In the genomic region with DNA sequence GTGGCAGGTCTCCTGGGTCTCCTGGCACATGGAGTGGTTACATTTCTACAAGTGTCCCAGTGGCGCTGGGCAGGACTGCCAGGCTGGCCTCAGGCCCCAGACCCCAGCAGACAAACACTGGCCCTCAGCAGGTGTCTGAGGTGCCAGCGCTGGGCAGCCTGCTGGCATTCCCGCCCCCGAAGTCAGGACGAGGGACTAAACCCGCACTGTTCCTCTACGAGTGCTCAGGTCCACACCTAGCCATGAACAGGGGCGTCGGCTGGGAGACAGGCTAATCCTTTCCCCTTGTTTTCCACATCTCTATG, we compare ENCODE assay signal across 21 cellular contexts. TPM values are rescaled to one million over a fixed set of nuclear protein-coding genes. Genes with fewer than 3 reads are reported as not detected.
A peak's percentile ranks its signal among the peaks of the same experiment; 100 is the strongest.
DNase-seq lines count a peak whose midpoint lies in the region; ATAC-seq, FAIRE-seq and TF ChIP-seq lines count a peak whose summit lies in the region.
"Had no signal": no experiment of that assay in that cellular context is flagged by ENCODE, and none has a peak within 500 bp of the region (broad histone marks: within the 10 kb centered on the region; RNA-seq: fewer than 3 reads in every experiment).

No MANE protein-coding gene starts in this region.

- H3K4me1 ChIP-seq in OCI-LY1 (ENCODE audit: insufficient read depth, low read length, severe bottlenecking) (peaks cover 30% of the 10 kb centered on the region), kidney (ENCODE audit: control insufficient read depth in 1 of 2, insufficient read depth in 1 of 2, low read depth in 1 of 2, low read length in 2 of 2) (peaks cover 0 to 22% of the 10 kb centered on the region in 2 donors)

- no peaks in the 10 kb centered on the region for H3F3A ChIP-seq in OCI-LY1 (ENCODE audit: insufficient read depth, low read length)

- H3K4me2 ChIP-seq in OCI-LY1 (ENCODE audit: low read length) = no peak overlapping the region

- ATAC-seq in sciatic nerve (no peak), HG03378 (IDR thresholded peaks at IDR 0.05; ENCODE audit: unreplicated experiment) (no peak)
- ATAC-seq: heart left ventricle had no signal

- H3K9ac ChIP-seq in OCI-LY1 (ENCODE audit: low read length) (no peak overlapping the region), kidney (ENCODE audit: low read length in 2 of 2) (no peak overlapping the region)

- H3K9me2 ChIP-seq in OCI-LY1 (ENCODE audit: low read depth, low read length) = no peaks in the 10 kb centered on the region

- H3K79me2 ChIP-seq in OCI-LY1 (ENCODE audit: insufficient read depth, low read length) = no peaks in the 10 kb centered on the region

- FAIRE-seq in kidney (lab: Jason Lieb, UNC) = no peak
- FAIRE-seq: islet of Langerhans had no signal

- DNase-seq in D341Med (ENCODE audit: low spot score) (peak; percentile 21), kidney (peak; percentile 67), sciatic nerve (ENCODE audit: low spot score) (peak; percentile 48), occipital lobe (lab: John Stamatoyannopoulos, UW) (no peak)
- DNase-seq in stimulated activated naive CD4-positive, alpha-beta T cell (lab: John Stamatoyannopoulos, UW) = no peak
- DNase-seq: activated CD4-positive, alpha-beta T cell treated with anti-CD3 and anti-CD28 coated beads for 48 hours; caudate nucleus; effector memory CD4-positive, alpha-beta T cell; MV-4-11; NCI-H2029; NCI-H524 treated with DMSO at 0.1 percent for 48 hours; nucleus accumbens; stimulated activated CD4-positive, alpha-beta T cell treated with anti-CD3 and anti-CD28 coated beads, Interleukin-4, amount 100 ng/mL, for 24 hours; T1000 had no signal

- H3K27ac ChIP-seq in OCI-LY1 (ENCODE audit: low read depth, low read length, poor library complexity, severe bottlenecking) (peak overlapping the region; percentile 52), kidney (ENCODE audit: low read depth in 2 of 2, low read length in 2 of 2) (no peak overlapping the region)

- H3K9me3 ChIP-seq in OCI-LY1 (ENCODE audit: low read length) (peaks cover 1% of the 10 kb centered on the region; the same call in 1 of the 2 replicates), kidney (ENCODE audit: control insufficient read depth in 1 of 2, low read length in 2 of 2) (no peaks in the 10 kb centered on the region)
- H3K9me3 ChIP-seq: thoracic aorta had no signal

- peaks cover 9% of the 10 kb centered on the region; the same call in 1 of the 2 replicates for H3K27me3 ChIP-seq in OCI-LY1 (ENCODE audit: insufficient read depth, low read length)
- H3K27me3 ChIP-seq: heart left ventricle had no signal

- no peaks in the 10 kb centered on the region for H4K20me1 ChIP-seq in OCI-LY1 (ENCODE audit: insufficient read depth, low read length)

- intact Hi-C loops in kidney (cut with DNase I) = no loop called here
- intact Hi-C loops in sciatic nerve (cut with DNase I) = no loop called here

- H2AFZ ChIP-seq in OCI-LY1 (ENCODE audit: low read length) = no peak overlapping the region

- no peak overlapping the region for H3K4me3 ChIP-seq in OCI-LY1 (ENCODE audit: low read depth, low read length, poor library complexity, severe bottlenecking)
- no peak overlapping the region for H3K4me3 ChIP-seq in kidney (ENCODE audit: low read length in 2 of 2)
- H3K4me3 ChIP-seq: GM23338, heart left ventricle, SK-N-MC, thoracic aorta had no signal

- TF ChIP-seq CTCF in OCI-LY1 (IDR thresholded peaks at IDR 0.05; ENCODE audit: low read length) (no peak), kidney (IDR thresholded peaks at IDR 0.05; ENCODE audit: borderline replicate concordance, extremely low read depth, insufficient read depth) (no peak)

- H3K36me3 ChIP-seq in OCI-LY1 (ENCODE audit: insufficient read depth, low read length) (no peaks in the 10 kb centered on the region), kidney (ENCODE audit: control insufficient read depth in 1 of 2, insufficient read depth in 2 of 2, low read length in 2 of 2) (no peaks in the 10 kb centered on the region)
- H3K36me3 ChIP-seq: heart left ventricle, thoracic aorta had no signal

RNA-seq across cellular contexts. Expression of a gene that starts 12.8 kb away (rescaled TPM):
- 42.1 TPM for total RNA-seq in kidney
- 3.0 TPM for polyA plus RNA-seq in kidney (ENCODE audit: insufficient read depth, low read depth, low replicate concordance)
- 148 TPM for total RNA-seq in sciatic nerve
- 3.3 TPM for total RNA-seq in occipital lobe

Comparison
In these comparisons a context has a peak if more than half of its experiments do, and no peak if none do; other contexts are left out.
1. DNase-seq: peak in D341Med (single experiment), kidney (single experiment) and sciatic nerve (single experiment); none in occipital lobe (single experiment) and stimulated activated naive CD4-positive, alpha-beta T cell (0 of 6).
2. RNA of a gene that starts 12.8 kb away (total RNA-seq): 148 TPM in sciatic nerve (single experiment) and 42.1 TPM in kidney (single experiment); 3.3 TPM in occipital lobe (single experiment); every median in the first group is over 10 times any median in the second.